Comparison of ENCODE assay signal across 10 cellular contexts in the genomic region with DNA sequence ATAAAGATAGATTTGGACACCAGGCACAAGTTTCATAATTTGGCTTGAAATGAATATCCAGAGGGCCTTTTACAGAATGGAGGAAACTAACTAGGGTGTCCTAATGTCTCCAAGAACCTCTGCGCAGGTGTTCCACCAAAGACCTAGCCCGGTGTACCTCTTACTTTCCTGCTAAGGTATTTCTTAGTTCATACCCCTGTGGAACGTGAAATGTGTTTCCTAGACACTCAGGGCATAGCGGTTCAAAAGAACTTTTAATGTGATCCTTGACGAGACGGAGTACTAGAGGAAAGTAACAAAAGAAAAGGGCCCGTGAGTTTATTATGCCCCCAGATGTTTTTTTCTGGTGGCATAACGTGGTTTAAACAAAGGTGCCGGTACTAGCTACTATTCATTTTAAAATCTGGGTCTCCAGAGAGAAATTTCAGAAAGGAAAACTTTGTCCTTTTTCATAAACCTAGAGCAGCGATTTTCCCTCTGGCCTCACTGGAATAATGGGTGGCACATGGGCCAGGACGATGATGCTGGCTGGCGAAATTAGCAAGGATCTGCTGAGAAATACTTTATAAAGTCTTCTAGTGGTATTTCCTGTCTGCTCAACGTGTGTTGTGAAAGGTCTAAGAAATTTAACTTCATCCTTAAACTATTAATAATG.
DNase-seq lines count a peak whose midpoint lies in the region; ATAC-seq lines count a peak whose summit lies in the region.
"Had no signal": no experiment of that assay in that cellular context is flagged by ENCODE, and none has a peak within 500 bp of the region (broad histone marks: within the 10 kb centered on the region; RNA-seq: fewer than 3 reads in every experiment).

No MANE protein-coding gene starts in this region.

- H3K4me3 Mint-ChIP-seq in stimulated activated naive CD8-positive, alpha-beta T cell treated with anti-CD3 and anti-CD28 coated beads, Interleukin-15, Interleukin-2, amounts not matched to agents 100 ng/mL and 50 ng/mL, for 24 hours, result peak overlapping the region; percentile 94
- peak overlapping the region; percentile 89 for H3K4me3 Mint-ChIP-seq in T-helper 1 cell treated with Interleukin-12 subunit alpha and Interleukin-12 subunit beta and Interleukin-4 antibody, amounts not matched to agents 30 μg/mL and 1 μg/mL, for 36 hours

- no peak for DNase-seq in stimulated activated naive CD8-positive, alpha-beta T cell treated with anti-CD3 and anti-CD28 coated beads, Interleukin-15, Interleukin-2, amounts not matched to agents 100 U/mL and 50 U/mL, for 24 hours
- DNase-seq in NCI-H2081 treated with DMSO at 0.1 percent for 48 hours (lab: John Stamatoyannopoulos, UW), result no peak
- no peak for DNase-seq in posterior cingulate gyrus
- DNase-seq: DMS79 treated with DMSO at 0.1 percent for 48 hours had no signal

- peak overlapping the region; percentile 92 for H3K27ac Mint-ChIP-seq in stimulated activated naive CD8-positive, alpha-beta T cell treated with anti-CD3 and anti-CD28 coated beads, Interleukin-15, Interleukin-2, amounts not matched to agents 100 ng/mL and 50 ng/mL, for 24 hours
- H3K27ac Mint-ChIP-seq in T-helper 1 cell treated with Interleukin-12 subunit alpha and Interleukin-12 subunit beta and Interleukin-4 antibody, amounts not matched to agents 30 μg/mL and 1 μg/mL, for 36 hours, result peak overlapping the region; percentile 85

- no peaks in the 10 kb centered on the region for H3K27me3 Mint-ChIP-seq in stimulated activated naive CD8-positive, alpha-beta T cell treated with anti-CD3 and anti-CD28 coated beads, Interleukin-15, Interleukin-2, amounts not matched to agents 100 ng/mL and 50 ng/mL, for 24 hours
- no peaks in the 10 kb centered on the region for H3K27me3 Mint-ChIP-seq in T-helper 1 cell treated with Interleukin-12 subunit alpha and Interleukin-12 subunit beta and Interleukin-4 antibody, amounts not matched to agents 30 μg/mL and 1 μg/mL, for 36 hours (ENCODE audit: low read depth)

- no peaks in the 10 kb centered on the region for H3K9me3 Mint-ChIP-seq in stimulated activated naive CD8-positive, alpha-beta T cell treated with anti-CD3 and anti-CD28 coated beads, Interleukin-15, Interleukin-2, amounts not matched to agents 100 ng/mL and 50 ng/mL, for 24 hours
- H3K9me3 Mint-ChIP-seq in T-helper 1 cell treated with Interleukin-12 subunit alpha and Interleukin-12 subunit beta and Interleukin-4 antibody, amounts not matched to agents 30 μg/mL and 1 μg/mL, for 36 hours, result no peaks in the 10 kb centered on the region

- H3K27ac ChIP-seq in layer of hippocampus (ENCODE audit: low read depth, low read length), result peak overlapping the region; percentile 10

- no peak for ATAC-seq in stimulated activated naive CD8-positive, alpha-beta T cell treated with anti-CD3 and anti-CD28 coated beads, Interleukin-15, Interleukin-2, amounts not matched to agents 100 U/mL and 50 U/mL, for 24 hours
- no peak for ATAC-seq in HG02763 (IDR thresholded peaks at IDR 0.05; ENCODE audit: unreplicated experiment)
- no peak for ATAC-seq in HG02938 (IDR thresholded peaks at IDR 0.05; ENCODE audit: unreplicated experiment)

- H3K36me3 Mint-ChIP-seq in stimulated activated naive CD8-positive, alpha-beta T cell treated with anti-CD3 and anti-CD28 coated beads, Interleukin-15, Interleukin-2, amounts not matched to agents 100 ng/mL and 50 ng/mL, for 24 hours (ENCODE audit: low read depth), result peaks cover 29% of the 10 kb centered on the region
- H3K36me3 Mint-ChIP-seq in T-helper 1 cell treated with Interleukin-12 subunit alpha and Interleukin-12 subunit beta and Interleukin-4 antibody, amounts not matched to agents 30 μg/mL and 1 μg/mL, for 36 hours (ENCODE audit: low read depth), result peaks cover 14% of the 10 kb centered on the region

- H3K27me3 ChIP-seq in layer of hippocampus (ENCODE audit: control insufficient read depth, insufficient read depth, low read length), result peaks cover 6% of the 10 kb centered on the region
- H3K27me3 ChIP-seq: body of pancreas had no signal

- intact Hi-C loops in posterior cingulate gyrus (cut with DNase I), result no loop called here

- H3K4me1 Mint-ChIP-seq in stimulated activated naive CD8-positive, alpha-beta T cell treated with anti-CD3 and anti-CD28 coated beads, Interleukin-15, Interleukin-2, amounts not matched to agents 100 ng/mL and 50 ng/mL, for 24 hours (ENCODE audit: low read depth), result peaks cover 67% of the 10 kb centered on the region
- H3K4me1 Mint-ChIP-seq in T-helper 1 cell treated with Interleukin-12 subunit alpha and Interleukin-12 subunit beta and Interleukin-4 antibody, amounts not matched to agents 30 μg/mL and 1 μg/mL, for 36 hours (ENCODE audit: low read depth), result peaks cover 38% of the 10 kb centered on the region
